ENCODE assay signal across 35 cellular contexts in genomic region chr10:57465155-57465554, GRCh38.
DNase-seq lines count a peak whose midpoint lies in the region; ATAC-seq, FAIRE-seq and TF ChIP-seq lines count a peak whose summit lies in the region.
"Had no signal": no experiment of that assay in that cellular context is flagged by ENCODE, and none has a peak within 500 bp of the region (broad histone marks: within the 10 kb centered on the region; RNA-seq: fewer than 3 reads in every experiment).

No MANE protein-coding gene starts in this region.

- H3K36me3 ChIP-seq in HepG2 (replicated peaks in 1 of 2; ENCODE audit: control insufficient read depth in 1 of 2, insufficient read depth in 2 of 2, low read length in 2 of 2) (no peaks in the 10 kb centered on the region), right lobe of liver (no peaks in the 10 kb centered on the region), GM12878 (ENCODE audit: control insufficient read depth in 2 of 2, insufficient read depth in 2 of 2, low read length in 1 of 2) (no peaks in the 10 kb centered on the region), H1 (ENCODE audit: control insufficient read depth in 2 of 4, insufficient read depth in 4 of 4, low read length in 3 of 4) (no peaks in the 10 kb centered on the region), GM23248 (ENCODE audit: low read depth) (no peaks in the 10 kb centered on the region)
- H3K36me3 ChIP-seq: BE2C; BLaER1; BLaER1 treated with 17β-estradiol and CSF1 and Interleukin-3, amounts not matched to agents 10 nM and 100 nM had no signal

- H3K4me1 ChIP-seq in HepG2 (ENCODE audit: insufficient read depth, low read length) (no peaks in the 10 kb centered on the region), right lobe of liver (no peaks in the 10 kb centered on the region), GM12878 (ENCODE audit: control insufficient read depth, insufficient read depth, low read length) (no peaks in the 10 kb centered on the region), H1 (replicated peaks in 1 of 4; ENCODE audit: control insufficient read depth in 3 of 4, insufficient read depth in 4 of 4, low read length in 3 of 4) (no peaks in the 10 kb centered on the region), GM23248 (ENCODE audit: insufficient read depth) (no peaks in the 10 kb centered on the region)
- H3K4me1 ChIP-seq: A549; BLaER1; BLaER1 treated with 17β-estradiol and CSF1 and Interleukin-3, amounts not matched to agents 10 nM and 100 nM; Caco-2 had no signal

- H3K9me2 ChIP-seq in GM23248 (ENCODE audit: insufficient read depth), result no peaks in the 10 kb centered on the region

- H3K79me2 ChIP-seq in HepG2 (ENCODE audit: insufficient read depth, low read length), result no peaks in the 10 kb centered on the region
- no peaks in the 10 kb centered on the region for H3K79me2 ChIP-seq in GM12878 (ENCODE audit: control insufficient read depth, insufficient read depth, low read length)
- no peaks in the 10 kb centered on the region for H3K79me2 ChIP-seq in H1 (ENCODE audit: control insufficient read depth in 1 of 2, insufficient read depth in 2 of 2, low read length in 2 of 2)
- H3K79me2 ChIP-seq in GM23248 (ENCODE audit: insufficient read depth), result no peaks in the 10 kb centered on the region

- no peak overlapping the region for H2BK5ac ChIP-seq in H1 (ENCODE audit: low read depth, low read length)

- TF ChIP-seq RAD21 in HepG2 (CRISPR knock-in tag; IDR thresholded peaks at IDR 0.05) (no peak), GM12878 (IDR thresholded peaks at IDR 0.05; ENCODE audit: insufficient read depth, low read depth, low read length) (no peak), H1 (IDR thresholded peaks at IDR 0.05 in 1 of 2, conservative IDR thresholded peaks at IDR 0.05 in 1 of 2; ENCODE audit: low read depth in 2 of 2, low read length in 2 of 2) (no peak)

- no peaks in the 10 kb centered on the region for H3K79me1 ChIP-seq in H1 (ENCODE audit: low read depth, low read length)

- no peak overlapping the region for H3K4me2 ChIP-seq in HepG2 (ENCODE audit: low read depth, low read length)
- H3K4me2 ChIP-seq in GM12878 (ENCODE audit: control insufficient read depth, insufficient read depth), result no peak overlapping the region
- H3K4me2 ChIP-seq in H1 (ENCODE audit: insufficient read depth in 1 of 2, low read depth in 2 of 2, low read length in 2 of 2), result no peak overlapping the region
- no peak overlapping the region for H3K4me2 ChIP-seq in GM23248 (ENCODE audit: unreplicated experiment)
- H3K4me2 ChIP-seq: A549; BLaER1; BLaER1 treated with 17β-estradiol and CSF1 and Interleukin-3, amounts not matched to agents 10 nM and 100 nM had no signal

- H3K4me3 ChIP-seq in HepG2 (replicated peaks in 1 of 3; ENCODE audit: insufficient read depth in 1 of 3, low read depth in 2 of 3, low read length in 3 of 3) (no peak overlapping the region), right lobe of liver (no peak overlapping the region), GM12878 (no peak overlapping the region), H1 (ENCODE audit: extremely low read depth in 1 of 4, insufficient read depth in 2 of 4, low read depth in 3 of 4, low read length in 4 of 4) (no peak overlapping the region), GM23248 (no peak overlapping the region)
- H3K4me3 ChIP-seq: A549; BLaER1; BLaER1 treated with 17β-estradiol and CSF1 and Interleukin-3, amounts not matched to agents 10 nM and 100 nM had no signal

- BruUV-seq in HepG2 (replicated peaks; lab: Mats Ljungman, UMichigan) (no TSS peak), GM12878 (replicated peaks; lab: Mats Ljungman, UMichigan) (no TSS peak)

- DNase-seq in HepG2 (ENCODE audit: low spot score) (no peak), right lobe of liver (no peak), GM12891 (ENCODE audit: insufficient read length, low spot score) (no peak), GM12878 (ENCODE audit: low read depth, low spot score) (no peak), H1 (ENCODE audit: low read depth in 1 of 2, low spot score in 2 of 2) (no peak), GM23248 (no peak), AG20443 (ENCODE audit: low spot score) (no peak)
- no peak for DNase-seq in activated CD8-positive, alpha-beta memory T cell treated with anti-CD3 and anti-CD28 coated beads, Interleukin-2, amount 50 U/mL, for 48 hours
- DNase-seq: 8988T; ACHN; AML-193; BE2C; C1 segment of cervical spinal cord; Caco-2; Calu3; CD4-positive, alpha-beta memory T cell; CD4-positive, alpha-beta T cell; CD4-positive, CD25-positive, alpha-beta regulatory T cell; CD8-positive, alpha-beta memory T cell; CD8-positive, alpha-beta T cell; COR-L47; DMS 273 treated with DMSO at 0.1 percent for 48 hours; DMS153; DMS53; DMS79; DMS79 treated with DMSO at 0.1 percent for 48 hours; DND-41; EL had no signal

- no peak overlapping the region for H4K8ac ChIP-seq in H1 (ENCODE audit: extremely low read depth, insufficient read depth, low read length)

- H3K23ac ChIP-seq in H1 (ENCODE audit: insufficient read length), result no peak overlapping the region

- H4K20me1 ChIP-seq in HepG2 (ENCODE audit: insufficient read depth, low read length), result no peaks in the 10 kb centered on the region
- H4K20me1 ChIP-seq in GM12878 (ENCODE audit: control insufficient read depth, insufficient read depth), result no peaks in the 10 kb centered on the region
- H4K20me1 ChIP-seq in H1 (replicated peaks in 1 of 2; ENCODE audit: control insufficient read depth in 1 of 2, insufficient read depth in 2 of 2, low read length in 2 of 2), result no peaks in the 10 kb centered on the region
- H4K20me1 ChIP-seq in GM23248 (ENCODE audit: insufficient read depth), result no peaks in the 10 kb centered on the region
- H4K20me1 ChIP-seq: BLaER1; BLaER1 treated with 17β-estradiol and CSF1 and Interleukin-3, amounts not matched to agents 10 nM and 100 nM had no signal

- TF ChIP-seq POLR2A in HepG2 (IDR thresholded peaks at IDR 0.05; ENCODE audit: insufficient read depth in 1 of 2, low read depth in 2 of 2, low read length in 2 of 2) (no peak), right lobe of liver (IDR thresholded peaks at IDR 0.05) (no peak), GM12891 (IDR thresholded peaks at IDR 0.05; ENCODE audit: low read depth, low read length) (no peak), GM12878 (IDR thresholded peaks at IDR 0.05; ENCODE audit: low read depth, low read length) (no peak), H1 (IDR thresholded peaks at IDR 0.05; ENCODE audit: control extremely low read depth in 1 of 2, low read depth in 2 of 2, low read length in 2 of 2) (no peak)

- H3K18ac ChIP-seq in H1 (ENCODE audit: extremely low read depth, low read length), result no peak overlapping the region

- H3K27ac ChIP-seq in HepG2 (ENCODE audit: extremely low read length, insufficient read depth, low read length) (no peak overlapping the region), right lobe of liver (no peak overlapping the region), GM12878 (ENCODE audit: control insufficient read depth, insufficient read depth) (no peak overlapping the region), H1 (ENCODE audit: low read depth, low read length) (no peak overlapping the region), GM23248 (no peak overlapping the region)
- H3K27ac ChIP-seq: 22Rv1; A549; BLaER1; BLaER1 treated with 17β-estradiol and CSF1 and Interleukin-3, amounts not matched to agents 10 nM and 100 nM; C4-2B had no signal

- H2AFZ ChIP-seq in HepG2 (ENCODE audit: low read length), result no peak overlapping the region
- no peak overlapping the region for H2AFZ ChIP-seq in GM12878 (ENCODE audit: control insufficient read depth, low read depth, low read length)
- H2AFZ ChIP-seq in H1 (ENCODE audit: low read length), result no peak overlapping the region
- no peak overlapping the region for H2AFZ ChIP-seq in GM23248

- CTCF ChIA-PET in HepG2 (lab: Yijun Ruan, JAX; ENCODE audit: low intra/inter-chr PET ratio, low total read pairs) (no interaction called here), GM12878 (lab: Yijun Ruan, JAX) (interaction anchor here (0.6 to 1.2 kb wide), 2 partner anchors 12 to 393 kb away, joined by 3 read pairs; no protein-coding TSS in a partner anchor), H1 (lab: Charles Lee; ENCODE audit: partially characterized antibody) (interaction anchor here (0.6 to 1.1 kb wide), 2 partner anchors 11 to 512 kb away, joined by 3 read pairs; no protein-coding TSS in a partner anchor)

- TF ChIP-seq EP300 in HepG2 (IDR thresholded peaks at IDR 0.05; ENCODE audit: low read depth in 2 of 2, low read length in 2 of 2), result no peak
- TF ChIP-seq EP300 in HepG2 (CRISPR knock-in tag; IDR thresholded peaks at IDR 0.05; ENCODE audit: borderline replicate concordance), result no peak
- TF ChIP-seq EP300 in GM12878 (IDR thresholded peaks at IDR 0.05; ENCODE audit: borderline replicate concordance in 1 of 2, control insufficient read depth in 1 of 2, low read depth in 2 of 2, low read length in 2 of 2), result no peak
- TF ChIP-seq EP300 in H1 (IDR thresholded peaks at IDR 0.05; ENCODE audit: borderline replicate concordance in 1 of 2, low read depth in 2 of 2, low read length in 2 of 2), result no peak

- SMC1A ChIA-PET in GM12878 (lab: Charles Lee; ENCODE audit: uncharacterized antibody, unreplicated experiment), result no interaction called here

- H3K14ac ChIP-seq in H1 (ENCODE audit: insufficient read length), result no peak overlapping the region

- in situ Hi-C loops in HepG2 (cut with HindIII; ENCODE audit: extremely low pct_ligation_motif_present, low pct_unique_long_range_greater_than_20kb) (no loop called here), GM12878 (cut with MboI) (no loop called here), GM23248 (cut with MboI) (no loop called here)

- H2BK15ac ChIP-seq in H1 (ENCODE audit: low read length), result no peak overlapping the region

- H3F3A ChIP-seq in GM23248 (ENCODE audit: insufficient read depth), result no peaks in the 10 kb centered on the region

- H3K9me3 ChIP-seq in HepG2 (ENCODE audit: low read length) (no peaks in the 10 kb centered on the region), right lobe of liver (no peaks in the 10 kb centered on the region), GM12878 (replicated peaks; ENCODE audit: control insufficient read depth, insufficient read depth, low read length) (no peaks in the 10 kb centered on the region), H1 (ENCODE audit: insufficient read depth in 2 of 2, low read depth in 1 of 2, low read length in 1 of 2) (no peaks in the 10 kb centered on the region), GM23248 (ENCODE audit: low read depth) (no peaks in the 10 kb centered on the region)
- H3K9me3 ChIP-seq: A549; BE2C; BLaER1; BLaER1 treated with 17β-estradiol and CSF1 and Interleukin-3, amounts not matched to agents 10 nM and 100 nM; Caco-2 had no signal

- H3K56ac ChIP-seq in H1 (replicated peaks; ENCODE audit: insufficient read length, low read depth, low read length), result no peak overlapping the region

- no peak overlapping the region for H2BK20ac ChIP-seq in H1 (ENCODE audit: low read length)

- TF ChIP-seq CTCF in HepG2 (CRISPR knock-in tag; IDR thresholded peaks at IDR 0.05) (no peak), right lobe of liver (IDR thresholded peaks at IDR 0.05) (no peak), GM12878 (IDR thresholded peaks at IDR 0.05 in 2 of 3, conservative IDR thresholded peaks at IDR 0.05 in 1 of 3; ENCODE audit: control insufficient read depth in 2 of 3, extremely low read depth in 1 of 3, insufficient read depth in 1 of 3, low read depth in 3 of 3, low read length in 3 of 3) (no peak), H1 (IDR thresholded peaks at IDR 0.05; ENCODE audit: control extremely low read depth in 1 of 3, insufficient read depth in 1 of 3, low read depth in 1 of 3, low read length in 3 of 3) (no peak)

- H2BK12ac ChIP-seq in H1 (ENCODE audit: low read depth, low read length), result no peak overlapping the region

- no peak overlapping the region for H4K5ac ChIP-seq in H1 (ENCODE audit: insufficient read length, low read depth, low read length)

- WGBS in HepG2 (ENCODE audit: low lambda C conversion rate), result 0% methylated on average over 2 of the region's 2 CpGs
- 72% methylated on average over 2 of the region's 2 CpGs for WGBS in right lobe of liver (ENCODE audit: insufficient coverage, low coverage, low lambda C conversion rate, missing lambda C conversion rate)
- 2% methylated on average over 2 of the region's 2 CpGs for WGBS in GM12878 (ENCODE audit: insufficient coverage, insufficient replicate concordance, low lambda C conversion rate, missing lambda C conversion rate)
- 95% methylated on average over 2 of the region's 2 CpGs; no CpG with 5 or more reads in 1 of the 2 experiments for WGBS in H1 (ENCODE audit: extremely low coverage in 1 of 2, insufficient coverage in 1 of 2, insufficient read length in 1 of 2, insufficient replicate concordance in 2 of 2, low coverage in 1 of 2, low lambda C conversion rate in 2 of 2, missing lambda C conversion rate in 1 of 2), 2 experiments
- WGBS in GM23248 (ENCODE audit: low coverage in 1 of 2, low lambda C conversion rate in 2 of 2, missing lambda C conversion rate in 2 of 2), 2 experiments, result 21 to 25% methylated on average over 2 of the region's 2 CpGs

- H4K91ac ChIP-seq in H1 (replicated peaks; ENCODE audit: insufficient read length, low read length), result no peak overlapping the region

- H2BK120ac ChIP-seq in H1 (replicated peaks; ENCODE audit: low read depth, low read length), result no peak overlapping the region

- FAIRE-seq in HepG2 (lab: Jason Lieb, UNC) (no peak), GM12891 (lab: Jason Lieb, UNC) (no peak), GM12878 (lab: Jason Lieb, UNC) (no peak), H1 (lab: Jason Lieb, UNC) (no peak)
- FAIRE-seq: A204.1, A549, D721Med had no signal

- ATAC-seq in HepG2 (no peak), right lobe of liver (no peak), GM12878 (no peak; the same call in 2 of the 3 replicates)
- ATAC-seq: A549; CD8-positive, alpha-beta T cell had no signal

- intact Hi-C loops in HepG2 (cut with micrococcal nuclease; ENCODE audit: unreplicated experiment) (no loop called here), right lobe of liver (cut with DNase I) (no loop called here), GM12878 (cut with micrococcal nuclease; ENCODE audit: unreplicated experiment) (no loop called here)

- H2AK5ac ChIP-seq in H1 (ENCODE audit: low read depth, low read length), result no peak overlapping the region

- no peak overlapping the region for H3K9ac ChIP-seq in HepG2 (ENCODE audit: insufficient read depth, low read depth, low read length)
- H3K9ac ChIP-seq in GM12878 (ENCODE audit: control insufficient read depth, insufficient read depth, low read length), result no peak overlapping the region
- H3K9ac ChIP-seq in H1 (replicated peaks in 1 of 4; ENCODE audit: extremely low read depth in 1 of 4, low read depth in 3 of 4, low read length in 3 of 4), result no peak overlapping the region
- no peak overlapping the region for H3K9ac ChIP-seq in GM23248
- H3K9ac ChIP-seq: BLaER1; BLaER1 treated with 17β-estradiol and CSF1 and Interleukin-3, amounts not matched to agents 10 nM and 100 nM had no signal

- POLR2A ChIA-PET in HepG2 (lab: Yijun Ruan, JAX) (no interaction called here), GM12878 (lab: Charles Lee) (no interaction called here), H1 (lab: Charles Lee; ENCODE audit: partially characterized antibody) (no interaction called here)

- no peaks in the 10 kb centered on the region for H3K23me2 ChIP-seq in H1 (ENCODE audit: low read depth, low read length)

- H3K4ac ChIP-seq in H1 (replicated peaks; ENCODE audit: insufficient read length, low read depth, low read length), result no peak overlapping the region

- RAD21 ChIA-PET in GM12878 (lab: Charles Lee; ENCODE audit: unreplicated experiment), result no interaction called here

- H3K27me3 ChIP-seq in HepG2 (ENCODE audit: control insufficient read depth in 1 of 2, insufficient read depth in 2 of 2, low read length in 2 of 2) (no peaks in the 10 kb centered on the region), right lobe of liver (no peaks in the 10 kb centered on the region), GM12878 (replicated peaks in 1 of 2; ENCODE audit: control insufficient read depth in 2 of 2, insufficient read depth in 2 of 2, low read length in 1 of 2) (no peaks in the 10 kb centered on the region), H1 (replicated peaks in 1 of 4; ENCODE audit: control insufficient read depth in 3 of 4, extremely low read depth in 1 of 4, insufficient read depth in 3 of 4, low read length in 3 of 4) (no peaks in the 10 kb centered on the region), GM23248 (replicated peaks; ENCODE audit: insufficient read depth) (no peaks in the 10 kb centered on the region)
- H3K27me3 ChIP-seq: BE2C; BLaER1; BLaER1 treated with 17β-estradiol and CSF1 and Interleukin-3, amounts not matched to agents 10 nM and 100 nM had no signal

Comparison
In these comparisons a context has a peak if more than half of its experiments do, and no peak if none do; other contexts are left out.
1. Of the 75 proteins assayed by ChIP-seq in both HepG2 and GM12878: peak only in HepG2: none; only in GM12878: none; in both: SRF; in neither: 74.